1 cellular context compared by ENCODE assay signal in the genomic region with DNA sequence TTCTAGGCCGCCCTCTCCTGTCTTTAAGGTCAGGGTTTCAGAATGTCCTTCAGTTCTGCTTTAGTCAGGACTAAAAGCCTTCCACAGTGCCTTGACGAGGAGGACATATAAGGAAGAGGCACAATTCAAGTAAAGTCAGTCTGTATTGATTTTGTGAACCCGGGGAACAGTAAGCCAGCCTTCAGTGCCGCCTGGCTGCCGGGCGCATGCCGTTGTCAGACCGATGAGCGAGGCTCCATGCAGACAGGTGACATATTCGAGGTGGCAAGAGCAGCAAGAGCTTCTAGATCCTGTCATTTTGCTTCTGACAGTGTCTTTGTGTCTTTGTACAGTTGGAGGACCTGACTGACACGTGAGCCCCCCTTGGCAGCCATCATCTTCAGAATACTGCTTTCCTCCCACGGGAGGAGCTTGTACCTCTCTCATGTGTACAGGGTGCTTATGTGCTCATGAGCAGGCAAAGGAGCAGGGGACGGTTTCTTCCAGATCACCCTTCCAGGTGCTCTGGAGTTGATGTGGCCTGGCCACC.
TF ChIP-seq lines count a peak whose summit lies in the region.

No MANE protein-coding gene starts in this region.

TF ChIP-seq in GM12878, 131 proteins besides CTCF, POLR2A, EP300 and RAD21:
- TF ChIP-seq CHD1 (IDR thresholded peaks at IDR 0.05; ENCODE audit: low read depth, low read length) (no peak), HSF1 (IDR thresholded peaks at IDR 0.05; ENCODE audit: low read depth, low read length) (no peak), USF2 (IDR thresholded peaks at IDR 0.05; ENCODE audit: borderline replicate concordance, low read depth, low read length) (no peak), RUNX3 (IDR thresholded peaks at IDR 0.05; ENCODE audit: low read length) (no peak)
TF ChIP-seq in GM12878: peak in this region for 0.
